13 cellular contexts compared by ENCODE assay signal in genomic region chr4:88119951-88120350, GRCh38. TPM values are rescaled to one million over a fixed set of nuclear protein-coding genes. Genes with fewer than 3 reads are reported as not detected.
DNase-seq lines count a peak whose midpoint lies in the region; ATAC-seq and TF ChIP-seq lines count a peak whose summit lies in the region.
"Had no signal": no experiment of that assay in that cellular context is flagged by ENCODE, and none has a peak within 500 bp of the region (broad histone marks: within the 10 kb centered on the region; RNA-seq: fewer than 3 reads in every experiment).

No MANE protein-coding gene starts in this region.

- H3K27ac Mint-ChIP-seq in GM23338: no peak overlapping the region
- no peak overlapping the region for H3K27ac Mint-ChIP-seq in WTC11
- no peak overlapping the region for H3K27ac Mint-ChIP-seq in endothelial cell (ENCODE audit: unreplicated experiment)
- no peak overlapping the region for H3K27ac Mint-ChIP-seq in T-cell
- H3K27ac Mint-ChIP-seq: CD14-positive monocyte; CD4-positive, alpha-beta memory T cell; H9 had no signal

- no peaks in the 10 kb centered on the region for H3K79me2 ChIP-seq in GM23338 (replicated peaks; ENCODE audit: insufficient read depth)

- H3K36me3 ChIP-seq in BLaER1: 0 out of 2 replicates have a peak, but pooled peaks cover 7% of the 10 kb centered on the region
- peaks cover 18% of the 10 kb centered on the region for H3K36me3 ChIP-seq in GM23338 (ENCODE audit: insufficient read depth)

- H3K9me3 ChIP-seq in BLaER1: peaks cover 83% of the 10 kb centered on the region

- H4K20me1 ChIP-seq in BLaER1 (no peaks in the 10 kb centered on the region), GM23338 (replicated peaks; ENCODE audit: insufficient read depth) (no peaks in the 10 kb centered on the region)

- peaks cover 4% of the 10 kb centered on the region for H3K27me3 Mint-ChIP-seq in GM23338 (ENCODE audit: insufficient read depth, low read depth, poor library complexity)
- H3K27me3 Mint-ChIP-seq in WTC11 (ENCODE audit: low read depth): peaks cover 6% of the 10 kb centered on the region
- peaks cover 4% of the 10 kb centered on the region for H3K27me3 Mint-ChIP-seq in endothelial cell (ENCODE audit: unreplicated experiment)
- peaks cover 3 to 8% of the 10 kb centered on the region in 2 donors for H3K27me3 Mint-ChIP-seq in T-cell

- no peak overlapping the region for H3K9ac ChIP-seq in BLaER1

- H3K4me2 ChIP-seq in BLaER1 (no peak overlapping the region), GM23338 (no peak overlapping the region)

- no peaks in the 10 kb centered on the region; the same call in 1 of the 2 replicates for H3K4me1 ChIP-seq in BLaER1
- H3K4me1 ChIP-seq in GM23338 (ENCODE audit: insufficient read depth): no peaks in the 10 kb centered on the region

- H3F3A ChIP-seq in GM23338 (replicated peaks; ENCODE audit: low read depth): no peaks in the 10 kb centered on the region

- H3K36me3 Mint-ChIP-seq in GM23338 (ENCODE audit: low read depth) (peaks cover 39% of the 10 kb centered on the region), WTC11 (peaks cover 50% of the 10 kb centered on the region), endothelial cell (ENCODE audit: low read depth, unreplicated experiment) (peaks cover 76% of the 10 kb centered on the region), T-cell (peaks cover 20% of the 10 kb centered on the region)
- H3K36me3 Mint-ChIP-seq: CD14-positive monocyte had no signal

- POLR2A ChIA-PET in WTC11 (lab: Charles Lee): no interaction called here
- POLR2A ChIA-PET in T-cell (lab: Charles Lee): no interaction called here

- H3K4me3 ChIP-seq in BLaER1 (0 out of 2 replicates have a peak overlapping the region, but pooled peaks have one; percentile 14), GM23338 (no peak overlapping the region)

- no peaks in the 10 kb centered on the region for H3K27me3 ChIP-seq in BLaER1
- H3K27me3 ChIP-seq in GM23338 (ENCODE audit: insufficient read depth): no peaks in the 10 kb centered on the region

- H3K9me3 Mint-ChIP-seq in GM23338: peaks cover 47% of the 10 kb centered on the region
- H3K9me3 Mint-ChIP-seq in WTC11: peaks cover 64% of the 10 kb centered on the region
- H3K9me3 Mint-ChIP-seq in endothelial cell (ENCODE audit: unreplicated experiment): peaks cover 23% of the 10 kb centered on the region
- peaks cover 21 to 30% (median 27%) of the 10 kb centered on the region in 3 donors for H3K9me3 Mint-ChIP-seq in T-cell

- H3K27ac ChIP-seq in BLaER1: no peak overlapping the region
- H3K27ac ChIP-seq in GM23338 (ENCODE audit: low read depth): no peak overlapping the region

- TF ChIP-seq CTCF in GM23338 (conservative IDR thresholded peaks at IDR 0.05; ENCODE audit: low read depth in 2 of 2): no peak
- TF ChIP-seq CTCF in WTC11 (IDR thresholded peaks at IDR 0.05): no peak
- TF ChIP-seq CTCF in endothelial cell (IDR thresholded peaks at IDR 0.05; ENCODE audit: unreplicated experiment): no peak

- CTCF ChIA-PET in WTC11 (lab: Charles Lee): no interaction called here
- CTCF ChIA-PET in T-cell (lab: Charles Lee): no interaction called here

- H3K4me1 Mint-ChIP-seq in GM23338: no peaks in the 10 kb centered on the region; the same call in 1 of the 3 replicates
- 0 out of 2 replicates have a peak, but pooled peaks cover 4% of the 10 kb centered on the region for H3K4me1 Mint-ChIP-seq in WTC11
- no peaks in the 10 kb centered on the region for H3K4me1 Mint-ChIP-seq in endothelial cell (ENCODE audit: unreplicated experiment)
- H3K4me1 Mint-ChIP-seq in T-cell: no peaks in the 10 kb centered on the region
- H3K4me1 Mint-ChIP-seq: CD14-positive monocyte; CD4-positive, alpha-beta memory T cell had no signal

- no peak overlapping the region for H3K4me3 Mint-ChIP-seq in GM23338
- no peak overlapping the region for H3K4me3 Mint-ChIP-seq in WTC11
- H3K4me3 Mint-ChIP-seq in endothelial cell (ENCODE audit: unreplicated experiment): peak overlapping the region; percentile 85
- H3K4me3 Mint-ChIP-seq in T-cell: no peak overlapping the region
- H3K4me3 Mint-ChIP-seq: CD14-positive monocyte; CD4-positive, alpha-beta memory T cell; H9 had no signal

- ATAC-seq in GM23338: no peak
- ATAC-seq in WTC11: no peak
- no peak for ATAC-seq in T-cell (replicated peaks in 1 of 4)
- ATAC-seq in HG03520 (IDR thresholded peaks at IDR 0.05; ENCODE audit: unreplicated experiment): no peak

- DNase-seq in GM23338 (ENCODE audit: low spot score) (no peak), WTC11 (ENCODE audit: low spot score) (no peak), endothelial cell (ENCODE audit: low spot score) (no peak), T-cell (no peak), cerebellar nuclear complex (lab: John Stamatoyannopoulos, UW) (no peak)
- DNase-seq: AML-193; CD4-positive, alpha-beta memory T cell; DMS153; GOT3; H9 had no signal

- 0 out of 2 replicates have a peak, but pooled peaks cover 2% of the 10 kb centered on the region for H3K9me2 ChIP-seq in GM23338 (ENCODE audit: insufficient read depth)

- no peak overlapping the region for H2AFZ ChIP-seq in GM23338

TF ChIP-seq in GM23338, 12 proteins besides CTCF, POLR2A, EP300 and RAD21:
- peak; percentile 64; the same call in 1 of the 2 replicates for TF ChIP-seq ZNF114 (CRISPR knock-in tag; IDR thresholded peaks at IDR 0.05)
- TF ChIP-seq POLR2AphosphoS5 (IDR thresholded peaks at IDR 0.05; ENCODE audit: low read depth): no peak
- TF ChIP-seq ZNF331 (CRISPR knock-in tag; IDR thresholded peaks at IDR 0.05; ENCODE audit: low read depth): no peak
- TF ChIP-seq EZH2 (IDR thresholded peaks at IDR 0.05; ENCODE audit: low read depth, unreplicated experiment): no peak

TF ChIP-seq in WTC11, 78 proteins besides CTCF, POLR2A, EP300 and RAD21:
- TF ChIP-seq TEAD1 (CRISPR knock-in tag; IDR thresholded peaks at IDR 0.05): no peak
- no peak for TF ChIP-seq GABPB1 (CRISPR knock-in tag; IDR thresholded peaks at IDR 0.05)
- TF ChIP-seq ZNF121 (CRISPR knock-in tag; IDR thresholded peaks at IDR 0.05): 0 out of 2 replicates have a peak, but pooled peaks have one; percentile 31

RNA-seq across cellular contexts. Expression of gene ABCG2, which starts 38.5 kb away (rescaled TPM):
- total RNA-seq in GM23338 (2014; rRNA removed; shearing (Covaris generic)): 6.1 and 10.6 TPM in 2 replicates
- 1.5 and 2.2 TPM in 2 replicates for polyA plus RNA-seq in GM23338 (2016; fragmentation: Nextera tagmentation; extraction: Ambion mirVana)
- 2.1 to 3.8 TPM (median 3.4 TPM) in 3 replicates for total RNA-seq in WTC11 (2021)
- 37.0 TPM for total RNA-seq in endothelial cell (ENCODE audit: unreplicated experiment)
- total RNA-seq in T-cell: 1 to 10 TPM in 1 of 5 donors, under 1 TPM in 3, not detected in 1; 0.35 to 1.1 (median 0.44) TPM
- polyA plus RNA-seq: CD14-positive monocyte had no signal
